ENCODE assay signal across 34 cellular contexts in genomic region chr7:112404321-112404720, GRCh38.
"Had no signal": no experiment of that assay in that cellular context is flagged by ENCODE, and none has a peak within 500 bp of the region (broad histone marks: within the 10 kb centered on the region; RNA-seq: fewer than 3 reads in every experiment).

No MANE protein-coding gene starts in this region.

- ATAC-seq: activated naive CD4-positive, alpha-beta T cell treated with anti-CD3 and anti-CD28 coated beads, Interleukin-2, amount 50 U/mL, for 72 hours; activated naive CD8-positive, alpha-beta T cell treated with anti-CD3 and anti-CD28 coated beads, Interleukin-2, amount 50 U/mL, for 24 hours; activated T-cell treated with anti-CD3 and anti-CD28 coated beads, Interleukin-2, amount 50 U/mL, for 4 hours; activated T-cell treated with anti-CD3 and anti-CD28 coated beads, Interleukin-2, amount 50 U/mL, for 72 hours; activated T-helper 17 cell treated with anti-CD3 and anti-CD28 coated beads, Interleukin-2, amount 50 U/mL, for 72 hours; body of pancreas had no signal

- DNase-seq: activated effector memory CD4-positive, alpha-beta T cell treated with anti-CD3 and anti-CD28 coated beads, Interleukin-2, amount 50 U/mL, for 16 hours; activated effector memory CD4-positive, alpha-beta T cell treated with Interleukin-2 at 50 U/mL for 16 hours; activated gamma-delta T cell; activated gamma-delta T cell treated with Interleukin-2 at 50 U/mL for 16 hours; activated naive CD4-positive, alpha-beta T cell; activated naive CD4-positive, alpha-beta T cell treated with anti-CD3 and anti-CD28 coated beads for 36 hours; activated naive CD4-positive, alpha-beta T cell treated with anti-CD3 and anti-CD28 coated beads, Interleukin-2, amount 10 ng/mL, durations not matched to agents 7 days and 5 days; activated naive CD4-positive, alpha-beta T cell treated with anti-CD3 and anti-CD28 coated beads, Interleukin-2, amount 50 U/mL, for 16 hours; activated naive CD4-positive, alpha-beta T cell treated with Interleukin-2 at 50 U/mL for 16 hours; activated naive CD8-positive, alpha-beta T cell treated with anti-CD3 and anti-CD28 coated beads for 36 hours; activated naive CD8-positive, alpha-beta T cell treated with anti-CD3 and anti-CD28 coated beads, Interleukin-2, amount 10 ng/mL, durations not matched to agents 7 days and 5 days; activated naive CD8-positive, alpha-beta T cell treated with anti-CD3 and anti-CD28 coated beads, Interleukin-2, amount 50 U/mL, for 24 hours; activated T-cell treated with anti-CD3 and anti-CD28 coated beads, Interleukin-2, amount 50 U/mL, for 1 hour; activated T-cell treated with anti-CD3 and anti-CD28 coated beads, Interleukin-2, amount 50 U/mL, for 24 hours; activated T-cell treated with anti-CD3 and anti-CD28 coated beads, Interleukin-2, amount 50 U/mL, for 4 hours; activated T-cell treated with anti-CD3 and anti-CD28 coated beads, Interleukin-2, amount 50 U/mL, for 48 hours; activated T-cell treated with anti-CD3 and anti-CD28 coated beads, Interleukin-2, amount 50 U/mL, for 72 hours; adrenal gland; amniotic stem cell; amygdala; anterior cingulate cortex; aorta; body of pancreas; brain microvascular endothelial cell; caudate nucleus; central memory CD4-positive, alpha-beta T cell; cerebellar nuclear complex had no signal

- H3K36me3 ChIP-seq: adrenal gland, ascending aorta, brain microvascular endothelial cell, breast epithelium, cardiac muscle cell had no signal

- H3K9me3 ChIP-seq: adrenal gland, ascending aorta, body of pancreas, breast epithelium had no signal

- H3K4me1 ChIP-seq: adrenal gland, ascending aorta, body of pancreas, breast epithelium had no signal

- H3K27me3 ChIP-seq: adrenal gland, ascending aorta, body of pancreas, brain microvascular endothelial cell, breast epithelium had no signal

- FAIRE-seq: astrocyte, bronchial epithelial cell had no signal

- H3K27ac ChIP-seq: adrenal gland, ascending aorta, body of pancreas, brain microvascular endothelial cell, breast epithelium, cardiac muscle cell had no signal

- H3K4me3 ChIP-seq: adrenal gland, ascending aorta, body of pancreas, breast epithelium, cardiac muscle cell had no signal
